In genomic region chrX:37825225-37825842, GRCh38 we compare ENCODE assay signal across 8 cellular contexts. TPM values are rescaled to one million over a fixed set of nuclear protein-coding genes. Genes with fewer than 3 reads are reported as not detected.
DNase-seq lines count a peak whose midpoint lies in the region; ATAC-seq and TF ChIP-seq lines count a peak whose summit lies in the region.

No MANE protein-coding gene starts in this region.

- DNase-seq in NCI-H446 (lab: John Stamatoyannopoulos, UW) (peak; percentile 2 to 51), NCI-H446 treated with DMSO at 0.1 percent for 48 hours (lab: John Stamatoyannopoulos, UW) (no peak), HCT116 (ENCODE audit: low read depth, low spot score) (peak; percentile 8), NCI-H345 (lab: John Stamatoyannopoulos, UW) (peak; percentile 42), foreskin keratinocyte (no peak), gastrocnemius medialis (peak in 1 of 2 donors; percentile 12), DMS79 (lab: John Stamatoyannopoulos, UW) (no peak)
- peak; percentile 41 for DNase-seq in activated T-cell treated with anti-CD3 and anti-CD28 coated beads, Interleukin-2, amount 50 U/mL, for 4 hours

- BruUV-seq in HCT116 (replicated peaks; lab: Mats Ljungman, UMichigan): no TSS peak

- no peaks in the 10 kb centered on the region for H3K9me3 Mint-ChIP-seq in activated T-cell treated with anti-CD3 and anti-CD28 coated beads, Interleukin-2, amount 50 U/mL, for 4 hours

- peaks cover 25% of the 10 kb centered on the region for H3K4me1 Mint-ChIP-seq in activated T-cell treated with anti-CD3 and anti-CD28 coated beads, Interleukin-2, amount 50 U/mL, for 4 hours (ENCODE audit: low read depth)

- H3K9me2 ChIP-seq in HCT116 (ENCODE audit: insufficient read depth): no peaks in the 10 kb centered on the region

- H3K9me3 ChIP-seq in HCT116 (ENCODE audit: control insufficient read depth in 1 of 2, insufficient read depth in 1 of 2, low read depth in 1 of 2, low read length in 2 of 2) (no peaks in the 10 kb centered on the region), gastrocnemius medialis (no peaks in the 10 kb centered on the region)

- POLR2A ChIA-PET in HCT116 (lab: Charles Lee): no interaction called here

- TF ChIP-seq POLR2A in HCT116 (IDR thresholded peaks at IDR 0.05; ENCODE audit: borderline replicate concordance, extremely low read depth, insufficient read depth, insufficient read length): no peak
- TF ChIP-seq POLR2A in gastrocnemius medialis (IDR thresholded peaks at IDR 0.05): no peak

- TF ChIP-seq CTCF in HCT116 (IDR thresholded peaks at IDR 0.05 in 2 of 3, conservative IDR thresholded peaks at IDR 0.05 in 1 of 3; ENCODE audit: borderline replicate concordance in 1 of 3, insufficient read depth in 1 of 3, low read depth in 2 of 3, low read length in 2 of 3) (peak; percentile 70 to 77 (median 73); a peak in 5 of 6 replicates), foreskin keratinocyte (conservative IDR thresholded peaks at IDR 0.05) (peak; percentile 82), gastrocnemius medialis (IDR thresholded peaks at IDR 0.05 in 4 of 5, conservative IDR thresholded peaks at IDR 0.05 in 1 of 5) (peak; percentile 63 to 86 (median 75))

- no peak overlapping the region for H3K4me2 ChIP-seq in HCT116 (ENCODE audit: low read length)

- ATAC-seq in HCT116 (peak; percentile 52; the same call in 1 of the 2 replicates), foreskin keratinocyte (peak; percentile 45), gastrocnemius medialis (peak in 1 of 2 donors; percentile 61)
- peak in 1 of 2 donors; percentile 50 for ATAC-seq in activated T-cell treated with anti-CD3 and anti-CD28 coated beads, Interleukin-2, amount 50 U/mL, for 4 hours

- RAD21 ChIA-PET in HCT116 (lab: Charles Lee; ENCODE audit: low non-redundant PET in 1 of 2, low total read pairs in 2 of 2, uncharacterized antibody in 2 of 2, unreplicated experiment in 2 of 2): no interaction called here

- intact Hi-C loops in HCT116 (cut with micrococcal nuclease) (loop anchor here (1.0 to 2.0 kb wide), 3 partner anchors 81 to 523 kb away; no protein-coding TSS in a partner anchor), gastrocnemius medialis (cut with DNase I; ENCODE audit: low total_unique reads) (loop anchor here (1.0 to 5.0 kb wide), 3 partner anchors 80 to 513 kb away; no protein-coding TSS in a partner anchor)

- no peaks in the 10 kb centered on the region for H3K36me3 Mint-ChIP-seq in activated T-cell treated with anti-CD3 and anti-CD28 coated beads, Interleukin-2, amount 50 U/mL, for 4 hours (ENCODE audit: insufficient read depth)

- in situ Hi-C loops in gastrocnemius medialis (cut with MboI; ENCODE audit: low sequenced_read_pairs in 4 of 4): loop anchor here in 1 of 4 donors (10.0 kb wide), 1 partner anchor 81 kb away; no protein-coding TSS in a partner anchor

- CTCF ChIA-PET in HCT116 (lab: Charles Lee): interaction anchor here (1.1 to 1.6 kb wide), 4 partner anchors 10 to 350 kb away, joined by 5 to 7 read pairs (median 5); partner anchors contain the start of gene LANCL3

- no peaks in the 10 kb centered on the region for H3K4me1 ChIP-seq in HCT116 (ENCODE audit: control insufficient read depth in 1 of 2, insufficient read depth in 2 of 2, low read length in 2 of 2)
- no peaks in the 10 kb centered on the region for H3K4me1 ChIP-seq in foreskin keratinocyte
- H3K4me1 ChIP-seq in gastrocnemius medialis: no peaks in the 10 kb centered on the region

- H3K36me3 ChIP-seq in HCT116 (ENCODE audit: control insufficient read depth in 1 of 2, insufficient read depth in 2 of 2, low read length in 2 of 2) (no peaks in the 10 kb centered on the region), gastrocnemius medialis (no peaks in the 10 kb centered on the region)

- H3K4me3 ChIP-seq in HCT116 (replicated peaks in 1 of 2; ENCODE audit: low read depth in 1 of 2, low read length in 2 of 2): no peak overlapping the region
- H3K4me3 ChIP-seq in gastrocnemius medialis: no peak overlapping the region

- H3K27me3 Mint-ChIP-seq in activated T-cell treated with anti-CD3 and anti-CD28 coated beads, Interleukin-2, amount 50 U/mL, for 4 hours (ENCODE audit: low read depth): no peaks in the 10 kb centered on the region

- H3K79me2 ChIP-seq in HCT116 (ENCODE audit: insufficient read depth, low read length): no peaks in the 10 kb centered on the region

- H2AFZ ChIP-seq in HCT116 (ENCODE audit: low read depth, low read length, poor library complexity, severe bottlenecking): no peak overlapping the region

- H3K9ac ChIP-seq in HCT116 (ENCODE audit: low read length): no peak overlapping the region

- H4K20me1 ChIP-seq in HCT116 (ENCODE audit: insufficient read depth): no peaks in the 10 kb centered on the region

- H3K27ac ChIP-seq in HCT116 (ENCODE audit: low read depth, low read length) (no peak overlapping the region), foreskin keratinocyte (no peak overlapping the region), gastrocnemius medialis (no peak overlapping the region)

- TF ChIP-seq RAD21 in HCT116 (IDR thresholded peaks at IDR 0.05; ENCODE audit: low read depth): peak; percentile 79

- H3K4me3 Mint-ChIP-seq in activated T-cell treated with anti-CD3 and anti-CD28 coated beads, Interleukin-2, amount 50 U/mL, for 4 hours: no peak overlapping the region

- H3K27me3 ChIP-seq in HCT116 (ENCODE audit: insufficient read depth, low read length): no peaks in the 10 kb centered on the region
- H3K27me3 ChIP-seq in foreskin keratinocyte: no peaks in the 10 kb centered on the region
- no peaks in the 10 kb centered on the region for H3K27me3 ChIP-seq in gastrocnemius medialis

TF ChIP-seq in HCT116, 20 proteins besides CTCF, POLR2A, EP300 and RAD21:
- TF ChIP-seq ZBTB33 (IDR thresholded peaks at IDR 0.05; ENCODE audit: extremely low read depth, insufficient replicate concordance, low read length) (no peak), YY1 (IDR thresholded peaks at IDR 0.05; ENCODE audit: extremely low read depth, insufficient replicate concordance, low read depth, low read length) (no peak)
- TF ChIP-seq, protein P1, sequence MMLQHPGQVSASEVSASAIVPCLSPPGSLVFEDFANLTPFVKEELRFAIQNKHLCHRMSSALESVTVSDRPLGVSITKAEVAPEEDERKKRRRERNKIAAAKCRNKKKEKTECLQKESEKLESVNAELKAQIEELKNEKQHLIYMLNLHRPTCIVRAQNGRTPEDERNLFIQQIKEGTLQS (IDR thresholded peaks at IDR 0.05): no peak

RNA-seq across cellular contexts. Expression of gene DYNLT3, which starts 22.0 kb away (rescaled TPM):
- total RNA-seq in HCT116 (2021; ENCODE audit: unreplicated experiment) (20.9 TPM), foreskin keratinocyte (21.9 and 28.5 TPM in 2 replicates), gastrocnemius medialis (10 to 100 TPM; 12.7 to 22.2 (median 15.0) TPM)
- 8.7 and 10.0 TPM in 2 replicates for polyA plus RNA-seq in HCT116 (2012)
- total RNA-seq in activated T-cell treated with anti-CD3 and anti-CD28 coated beads, Interleukin-2, amount 50 U/mL, for 4 hours: 10 to 100 TPM; 10.0 to 14.9 (median 11.5) TPM
- polyA plus RNA-seq in foreskin keratinocyte: 14.2 and 15.0 TPM in 2 replicates

RNA-seq across cellular contexts. Expression of gene CYBB, which starts 45.5 kb away (rescaled TPM):
- total RNA-seq in HCT116 (2021; ENCODE audit: unreplicated experiment) (0.59 TPM), foreskin keratinocyte (0.03 TPM in 1 of 2 replicates, not detected in the other), gastrocnemius medialis (1 to 10 TPM; 1.8 to 6.7 (median 5.1) TPM)
- 0.10 and 0.25 TPM in 2 replicates for polyA plus RNA-seq in HCT116 (2012)
- total RNA-seq in activated T-cell treated with anti-CD3 and anti-CD28 coated beads, Interleukin-2, amount 50 U/mL, for 4 hours: 1 to 10 TPM; 1.1 to 3.5 (median 1.2) TPM
- not detected in 2 replicates for polyA plus RNA-seq in foreskin keratinocyte

Comparison
In these comparisons a context has a peak if more than half of its experiments do, and no peak if none do; other contexts are left out.
1. DNase-seq: peak in NCI-H446 (2 of 2), HCT116 (single experiment), NCI-H345 (single experiment) and activated T-cell treated with anti-CD3 and anti-CD28 coated beads, Interleukin-2, amount 50 U/mL, for 4 hours (single experiment); none in NCI-H446 treated with DMSO at 0.1 percent for 48 hours (single experiment), foreskin keratinocyte (0 of 2) and DMS79 (single experiment).
2. Peak in every context shown above with its lines, with median percentiles within 50 percentile points of each other: CTCF ChIP-seq.